Comparison of ENCODE assay signal across 1 cellular context in the genomic region with DNA sequence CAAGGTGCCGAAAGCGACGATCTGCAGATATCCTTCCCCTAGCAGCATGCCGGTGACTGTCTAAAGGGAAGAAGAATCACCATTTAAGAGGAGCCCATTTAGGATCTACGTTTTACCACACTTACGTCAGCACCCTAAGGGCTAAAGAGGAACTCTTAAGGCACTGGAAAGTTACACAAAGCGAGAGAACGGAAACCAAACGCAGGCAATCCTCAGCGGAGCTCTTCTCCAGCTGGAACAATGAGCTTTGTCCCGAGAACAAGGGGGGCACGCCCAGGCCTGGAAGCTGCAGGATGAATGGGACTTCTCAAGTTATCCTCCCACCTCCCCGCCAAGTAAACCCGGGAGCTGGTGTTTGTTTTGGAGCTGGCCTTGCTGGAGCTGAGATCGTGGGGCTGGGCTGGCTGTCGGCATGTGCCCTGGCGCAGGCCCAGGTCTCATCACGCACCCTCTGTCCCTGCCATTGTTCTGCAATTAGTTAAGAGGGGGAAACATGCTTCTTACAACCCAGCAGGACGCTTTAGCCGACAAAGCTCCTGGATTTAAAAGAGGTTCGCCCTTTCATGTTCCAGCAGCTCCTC.
TF ChIP-seq lines count a peak whose summit lies in the region.

No MANE protein-coding gene starts in this region.

TF ChIP-seq in H1, 55 proteins besides CTCF, POLR2A, EP300 and RAD21 (continued from another document):
- TF ChIP-seq, protein P1, sequence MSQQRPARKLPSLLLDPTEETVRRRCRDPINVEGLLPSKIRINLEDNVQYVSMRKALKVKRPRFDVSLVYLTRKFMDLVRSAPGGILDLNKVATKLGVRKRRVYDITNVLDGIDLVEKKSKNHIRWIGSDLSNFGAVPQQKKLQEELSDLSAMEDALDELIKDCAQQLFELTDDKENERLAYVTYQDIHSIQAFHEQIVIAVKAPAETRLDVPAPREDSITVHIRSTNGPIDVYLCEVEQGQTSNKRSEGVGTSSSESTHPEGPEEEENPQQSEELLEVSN (IDR thresholded peaks at IDR 0.05), result peak; percentile 72
- TF ChIP-seq SP2 (IDR thresholded peaks at IDR 0.05; ENCODE audit: low read length), result no peak
- TF ChIP-seq BACH1 (IDR thresholded peaks at IDR 0.05; ENCODE audit: low read length), result no peak
- TF ChIP-seq TAF1 (IDR thresholded peaks at IDR 0.05; ENCODE audit: low read depth, low read length), result no peak
- TF ChIP-seq SIRT6 (IDR thresholded peaks at IDR 0.05; ENCODE audit: low read length), result no peak
- no peak for TF ChIP-seq BCL11A (IDR thresholded peaks at IDR 0.05; ENCODE audit: low read depth in 2 of 2, low read length in 2 of 2)
- TF ChIP-seq TAF7 (optimal IDR thresholded peaks at IDR 0.05; ENCODE audit: borderline replicate concordance, low read depth, low read length), result no peak
- no peak for TF ChIP-seq KDM5A (IDR thresholded peaks at IDR 0.05; ENCODE audit: low read length)
- TF ChIP-seq SIN3A (conservative IDR thresholded peaks at IDR 0.05 in 1 of 2, IDR thresholded peaks at IDR 0.05 in 1 of 2; ENCODE audit: low read depth in 1 of 2, low read length in 2 of 2), result peak in 1 of 2 experiments; percentile 60; a peak in 2 of 4 replicates
- TF ChIP-seq RFX5 (IDR thresholded peaks at IDR 0.05; ENCODE audit: borderline replicate concordance, low read depth, low read length), result no peak
- TF ChIP-seq, protein P2, sequence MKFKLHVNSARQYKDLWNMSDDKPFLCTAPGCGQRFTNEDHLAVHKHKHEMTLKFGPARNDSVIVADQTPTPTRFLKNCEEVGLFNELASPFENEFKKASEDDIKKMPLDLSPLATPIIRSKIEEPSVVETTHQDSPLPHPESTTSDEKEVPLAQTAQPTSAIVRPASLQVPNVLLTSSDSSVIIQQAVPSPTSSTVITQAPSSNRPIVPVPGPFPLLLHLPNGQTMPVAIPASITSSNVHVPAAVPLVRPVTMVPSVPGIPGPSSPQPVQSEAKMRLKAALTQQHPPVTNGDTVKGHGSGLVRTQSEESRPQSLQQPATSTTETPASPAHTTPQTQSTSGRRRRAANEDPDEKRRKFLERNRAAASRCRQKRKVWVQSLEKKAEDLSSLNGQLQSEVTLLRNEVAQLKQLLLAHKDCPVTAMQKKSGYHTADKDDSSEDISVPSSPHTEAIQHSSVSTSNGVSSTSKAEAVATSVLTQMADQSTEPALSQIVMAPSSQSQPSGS (IDR thresholded peaks at IDR 0.05; ENCODE audit: low read length), result no peak
- no peak for TF ChIP-seq HDAC6 (IDR thresholded peaks at IDR 0.05; ENCODE audit: low read depth, low read length)
- no peak for TF ChIP-seq CBX8 (IDR thresholded peaks at IDR 0.05; ENCODE audit: borderline replicate concordance, low read depth, low read length)
- TF ChIP-seq SP4 (IDR thresholded peaks at IDR 0.05; ENCODE audit: low read length), result no peak
- TF ChIP-seq TCF12 (IDR thresholded peaks at IDR 0.05; ENCODE audit: low read depth, low read length), result no peak
- TF ChIP-seq CHD2 (IDR thresholded peaks at IDR 0.05; ENCODE audit: low read length), result peak; percentile 57
- TF ChIP-seq CTBP2 (IDR thresholded peaks at IDR 0.05; ENCODE audit: borderline replicate concordance, insufficient read depth, insufficient read length, low read length), result peak; percentile 30
- TF ChIP-seq CREB1 (IDR thresholded peaks at IDR 0.05), result no peak
- no peak for TF ChIP-seq EZH2 (IDR thresholded peaks at IDR 0.05; ENCODE audit: low read depth, low read length, severe bottlenecking)
- 0 out of 2 replicates have a peak, but pooled peaks have one; percentile 4 for TF ChIP-seq TEAD4 (IDR thresholded peaks at IDR 0.05; ENCODE audit: low read depth, low read length)
- TF ChIP-seq MAFK (IDR thresholded peaks at IDR 0.05; ENCODE audit: low read depth, low read length), result no peak
- TF ChIP-seq KDM4A (IDR thresholded peaks at IDR 0.05; ENCODE audit: low read depth, low read length, severe bottlenecking), result no peak
- TF ChIP-seq, protein P3, sequence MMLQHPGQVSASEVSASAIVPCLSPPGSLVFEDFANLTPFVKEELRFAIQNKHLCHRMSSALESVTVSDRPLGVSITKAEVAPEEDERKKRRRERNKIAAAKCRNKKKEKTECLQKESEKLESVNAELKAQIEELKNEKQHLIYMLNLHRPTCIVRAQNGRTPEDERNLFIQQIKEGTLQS (IDR thresholded peaks at IDR 0.05; ENCODE audit: insufficient read depth, low read depth, low read length), result no peak
- TF ChIP-seq, protein P4, sequence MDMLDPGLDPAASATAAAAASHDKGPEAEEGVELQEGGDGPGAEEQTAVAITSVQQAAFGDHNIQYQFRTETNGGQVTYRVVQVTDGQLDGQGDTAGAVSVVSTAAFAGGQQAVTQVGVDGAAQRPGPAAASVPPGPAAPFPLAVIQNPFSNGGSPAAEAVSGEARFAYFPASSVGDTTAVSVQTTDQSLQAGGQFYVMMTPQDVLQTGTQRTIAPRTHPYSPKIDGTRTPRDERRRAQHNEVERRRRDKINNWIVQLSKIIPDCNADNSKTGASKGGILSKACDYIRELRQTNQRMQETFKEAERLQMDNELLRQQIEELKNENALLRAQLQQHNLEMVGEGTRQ (IDR thresholded peaks at IDR 0.05; ENCODE audit: low read length), result no peak
- TF ChIP-seq CHD1 (IDR thresholded peaks at IDR 0.05; ENCODE audit: low read depth, low read length), result no peak
- TF ChIP-seq SIX5 (IDR thresholded peaks at IDR 0.05; ENCODE audit: low read depth, low read length), result no peak
- TF ChIP-seq NRF1 (IDR thresholded peaks at IDR 0.05; ENCODE audit: low read depth, low read length), result peak; percentile 18; the same call in 1 of the 2 replicates
- TF ChIP-seq CEBPB (IDR thresholded peaks at IDR 0.05; ENCODE audit: low read depth, low read length), result no peak
- no peak for TF ChIP-seq TBP (IDR thresholded peaks at IDR 0.05; ENCODE audit: low read depth, low read length)
- no peak for TF ChIP-seq RXRA (IDR thresholded peaks at IDR 0.05; ENCODE audit: insufficient read depth, low read depth, low read length)
- no peak for TF ChIP-seq SAP30 (IDR thresholded peaks at IDR 0.05; ENCODE audit: insufficient read depth, insufficient replicate concordance, low read length)
- TF ChIP-seq EGR1 (IDR thresholded peaks at IDR 0.05; ENCODE audit: borderline replicate concordance, low read depth, low read length), result no peak
- no peak for TF ChIP-seq YY1 (IDR thresholded peaks at IDR 0.05; ENCODE audit: low read depth, low read length)
- TF ChIP-seq SUZ12 (IDR thresholded peaks at IDR 0.05; ENCODE audit: low read length), result no peak
- TF ChIP-seq, protein P5, sequence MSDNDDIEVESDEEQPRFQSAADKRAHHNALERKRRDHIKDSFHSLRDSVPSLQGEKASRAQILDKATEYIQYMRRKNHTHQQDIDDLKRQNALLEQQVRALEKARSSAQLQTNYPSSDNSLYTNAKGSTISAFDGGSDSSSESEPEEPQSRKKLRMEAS (IDR thresholded peaks at IDR 0.05), result peak; percentile 76
- TF ChIP-seq ASH2L (IDR thresholded peaks at IDR 0.05; ENCODE audit: low read length), result peak; percentile 50
- no peak for TF ChIP-seq POLR2AphosphoS5 (IDR thresholded peaks at IDR 0.05; ENCODE audit: low read depth, low read length)
- no peak for TF ChIP-seq FOSL1 (IDR thresholded peaks at IDR 0.05; ENCODE audit: insufficient read depth, low read depth, low read length)
- no peak for TF ChIP-seq JUN (IDR thresholded peaks at IDR 0.05; ENCODE audit: low read depth, low read length)
- TF ChIP-seq SRF (IDR thresholded peaks at IDR 0.05; ENCODE audit: low read depth, low read length), result no peak
- no peak for TF ChIP-seq POU5F1 (IDR thresholded peaks at IDR 0.05; ENCODE audit: low read depth, low read length)
- TF ChIP-seq ZNF274 (IDR thresholded peaks at IDR 0.05; ENCODE audit: borderline replicate concordance, extremely low read depth, low read length), result no peak
- 0 out of 2 replicates have a peak, but pooled peaks have one; percentile 15 for TF ChIP-seq SP1 (IDR thresholded peaks at IDR 0.05; ENCODE audit: low read depth, low read length)
- no peak for TF ChIP-seq RBBP5 (IDR thresholded peaks at IDR 0.05; ENCODE audit: borderline replicate concordance, low read depth, low read length)
- TF ChIP-seq GABPA (IDR thresholded peaks at IDR 0.05; ENCODE audit: borderline replicate concordance, insufficient read depth, low read length), result no peak
- TF ChIP-seq PHF8 (conservative IDR thresholded peaks at IDR 0.05; ENCODE audit: low read depth, low read length), result no peak
- no peak for TF ChIP-seq BRCA1 (IDR thresholded peaks at IDR 0.05; ENCODE audit: low read depth, low read length)
- TF ChIP-seq RNF2 (IDR thresholded peaks at IDR 0.05; ENCODE audit: borderline replicate concordance, low read depth, low read length, missing control alignments, poor library complexity, severe bottlenecking), result no peak
- TF ChIP-seq, protein P6, sequence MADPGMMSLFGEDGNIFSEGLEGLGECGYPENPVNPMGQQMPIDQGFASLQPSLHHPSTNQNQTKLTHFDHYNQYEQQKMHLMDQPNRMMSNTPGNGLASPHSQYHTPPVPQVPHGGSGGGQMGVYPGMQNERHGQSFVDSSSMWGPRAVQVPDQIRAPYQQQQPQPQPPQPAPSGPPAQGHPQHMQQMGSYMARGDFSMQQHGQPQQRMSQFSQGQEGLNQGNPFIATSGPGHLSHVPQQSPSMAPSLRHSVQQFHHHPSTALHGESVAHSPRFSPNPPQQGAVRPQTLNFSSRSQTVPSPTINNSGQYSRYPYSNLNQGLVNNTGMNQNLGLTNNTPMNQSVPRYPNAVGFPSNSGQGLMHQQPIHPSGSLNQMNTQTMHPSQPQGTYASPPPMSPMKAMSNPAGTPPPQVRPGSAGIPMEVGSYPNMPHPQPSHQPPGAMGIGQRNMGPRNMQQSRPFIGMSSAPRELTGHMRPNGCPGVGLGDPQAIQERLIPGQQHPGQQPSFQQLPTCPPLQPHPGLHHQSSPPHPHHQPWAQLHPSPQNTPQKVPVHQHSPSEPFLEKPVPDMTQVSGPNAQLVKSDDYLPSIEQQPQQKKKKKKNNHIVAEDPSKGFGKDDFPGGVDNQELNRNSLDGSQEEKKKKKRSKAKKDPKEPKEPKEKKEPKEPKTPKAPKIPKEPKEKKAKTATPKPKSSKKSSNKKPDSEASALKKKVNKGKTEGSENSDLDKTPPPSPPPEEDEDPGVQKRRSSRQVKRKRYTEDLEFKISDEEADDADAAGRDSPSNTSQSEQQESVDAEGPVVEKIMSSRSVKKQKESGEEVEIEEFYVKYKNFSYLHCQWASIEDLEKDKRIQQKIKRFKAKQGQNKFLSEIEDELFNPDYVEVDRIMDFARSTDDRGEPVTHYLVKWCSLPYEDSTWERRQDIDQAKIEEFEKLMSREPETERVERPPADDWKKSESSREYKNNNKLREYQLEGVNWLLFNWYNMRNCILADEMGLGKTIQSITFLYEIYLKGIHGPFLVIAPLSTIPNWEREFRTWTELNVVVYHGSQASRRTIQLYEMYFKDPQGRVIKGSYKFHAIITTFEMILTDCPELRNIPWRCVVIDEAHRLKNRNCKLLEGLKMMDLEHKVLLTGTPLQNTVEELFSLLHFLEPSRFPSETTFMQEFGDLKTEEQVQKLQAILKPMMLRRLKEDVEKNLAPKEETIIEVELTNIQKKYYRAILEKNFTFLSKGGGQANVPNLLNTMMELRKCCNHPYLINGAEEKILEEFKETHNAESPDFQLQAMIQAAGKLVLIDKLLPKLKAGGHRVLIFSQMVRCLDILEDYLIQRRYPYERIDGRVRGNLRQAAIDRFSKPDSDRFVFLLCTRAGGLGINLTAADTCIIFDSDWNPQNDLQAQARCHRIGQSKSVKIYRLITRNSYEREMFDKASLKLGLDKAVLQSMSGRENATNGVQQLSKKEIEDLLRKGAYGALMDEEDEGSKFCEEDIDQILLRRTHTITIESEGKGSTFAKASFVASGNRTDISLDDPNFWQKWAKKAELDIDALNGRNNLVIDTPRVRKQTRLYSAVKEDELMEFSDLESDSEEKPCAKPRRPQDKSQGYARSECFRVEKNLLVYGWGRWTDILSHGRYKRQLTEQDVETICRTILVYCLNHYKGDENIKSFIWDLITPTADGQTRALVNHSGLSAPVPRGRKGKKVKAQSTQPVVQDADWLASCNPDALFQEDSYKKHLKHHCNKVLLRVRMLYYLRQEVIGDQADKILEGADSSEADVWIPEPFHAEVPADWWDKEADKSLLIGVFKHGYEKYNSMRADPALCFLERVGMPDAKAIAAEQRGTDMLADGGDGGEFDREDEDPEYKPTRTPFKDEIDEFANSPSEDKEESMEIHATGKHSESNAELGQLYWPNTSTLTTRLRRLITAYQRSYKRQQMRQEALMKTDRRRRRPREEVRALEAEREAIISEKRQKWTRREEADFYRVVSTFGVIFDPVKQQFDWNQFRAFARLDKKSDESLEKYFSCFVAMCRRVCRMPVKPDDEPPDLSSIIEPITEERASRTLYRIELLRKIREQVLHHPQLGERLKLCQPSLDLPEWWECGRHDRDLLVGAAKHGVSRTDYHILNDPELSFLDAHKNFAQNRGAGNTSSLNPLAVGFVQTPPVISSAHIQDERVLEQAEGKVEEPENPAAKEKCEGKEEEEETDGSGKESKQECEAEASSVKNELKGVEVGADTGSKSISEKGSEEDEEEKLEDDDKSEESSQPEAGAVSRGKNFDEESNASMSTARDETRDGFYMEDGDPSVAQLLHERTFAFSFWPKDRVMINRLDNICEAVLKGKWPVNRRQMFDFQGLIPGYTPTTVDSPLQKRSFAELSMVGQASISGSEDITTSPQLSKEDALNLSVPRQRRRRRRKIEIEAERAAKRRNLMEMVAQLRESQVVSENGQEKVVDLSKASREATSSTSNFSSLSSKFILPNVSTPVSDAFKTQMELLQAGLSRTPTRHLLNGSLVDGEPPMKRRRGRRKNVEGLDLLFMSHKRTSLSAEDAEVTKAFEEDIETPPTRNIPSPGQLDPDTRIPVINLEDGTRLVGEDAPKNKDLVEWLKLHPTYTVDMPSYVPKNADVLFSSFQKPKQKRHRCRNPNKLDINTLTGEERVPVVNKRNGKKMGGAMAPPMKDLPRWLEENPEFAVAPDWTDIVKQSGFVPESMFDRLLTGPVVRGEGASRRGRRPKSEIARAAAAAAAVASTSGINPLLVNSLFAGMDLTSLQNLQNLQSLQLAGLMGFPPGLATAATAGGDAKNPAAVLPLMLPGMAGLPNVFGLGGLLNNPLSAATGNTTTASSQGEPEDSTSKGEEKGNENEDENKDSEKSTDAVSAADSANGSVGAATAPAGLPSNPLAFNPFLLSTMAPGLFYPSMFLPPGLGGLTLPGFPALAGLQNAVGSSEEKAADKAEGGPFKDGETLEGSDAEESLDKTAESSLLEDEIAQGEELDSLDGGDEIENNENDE (IDR thresholded peaks at IDR 0.05; ENCODE audit: insufficient replicate concordance, low read length), result no peak
- TF ChIP-seq KDM1A (IDR thresholded peaks at IDR 0.05; ENCODE audit: borderline replicate concordance, low read length), result no peak
- TF ChIP-seq JUND (IDR thresholded peaks at IDR 0.05; ENCODE audit: low read length), result no peak
- no peak for TF ChIP-seq CBX5 (IDR thresholded peaks at IDR 0.05; ENCODE audit: low read depth, low read length)
- 0 out of 4 replicates have a peak, but pooled peaks of 1 of the 2 experiments have one; percentile 45 for TF ChIP-seq HDAC2 (IDR thresholded peaks at IDR 0.05; ENCODE audit: borderline replicate concordance in 1 of 2, low read depth in 2 of 2, low read length in 2 of 2)
- no peak for TF ChIP-seq GTF2F1 (IDR thresholded peaks at IDR 0.05; ENCODE audit: borderline replicate concordance, low read depth, low read length)
